In genomic region chr1:53592521-53592982, GRCh38 we compare ENCODE assay signal across 1 cellular context.
TF ChIP-seq lines count a peak whose summit lies in the region.

No MANE protein-coding gene starts in this region.

TF ChIP-seq in HepG2, 621 proteins besides CTCF, POLR2A, EP300 and RAD21 (continued from another document):
- TF ChIP-seq ZBTB49 (CRISPR knock-in tag; IDR thresholded peaks at IDR 0.05; ENCODE audit: borderline replicate concordance): no peak
- no peak for TF ChIP-seq TCF12 (IDR thresholded peaks at IDR 0.05)
- TF ChIP-seq TCF12 (CRISPR knock-in tag; IDR thresholded peaks at IDR 0.05): no peak
